In genomic region chr20:36761125-36761524, GRCh38 we compare ENCODE assay signal across 19 cellular contexts. TPM values are rescaled to one million over a fixed set of nuclear protein-coding genes. Genes with fewer than 3 reads are reported as not detected.
DNase-seq lines count a peak whose midpoint lies in the region; ATAC-seq, FAIRE-seq and TF ChIP-seq lines count a peak whose summit lies in the region.
"Had no signal": no experiment of that assay in that cellular context is flagged by ENCODE, and none has a peak within 500 bp of the region (broad histone marks: within the 10 kb centered on the region; RNA-seq: fewer than 3 reads in every experiment).

No MANE protein-coding gene starts in this region.

- no peaks in the 10 kb centered on the region for H3K9me3 Mint-ChIP-seq in T-helper 2 cell treated with Interferon-gamma antibody and Interleukin-4, amounts not matched to agents 5 μg/mL and 100 μg/mL, for 36 hours
- H3K9me3 Mint-ChIP-seq in nephron progenitor cell: no peaks in the 10 kb centered on the region
- H3K9me3 Mint-ChIP-seq: CD4-positive, CD25-positive, alpha-beta regulatory T cell had no signal

- no peak for FAIRE-seq in GM12892 (lab: Jason Lieb, UNC)
- FAIRE-seq: GM19239 had no signal

- 0 out of 2 replicates have a peak, but pooled peaks cover 3% of the 10 kb centered on the region for H3K36me3 ChIP-seq in IMR-90 (ENCODE audit: control insufficient read depth, insufficient read depth, low read length)
- peaks cover 21% of the 10 kb centered on the region; the same call in 1 of the 2 replicates for H3K36me3 ChIP-seq in PC-3 (ENCODE audit: low read depth, low read length)

- peaks cover 14% of the 10 kb centered on the region for H3K4me1 Mint-ChIP-seq in T-helper 2 cell treated with Interferon-gamma antibody and Interleukin-4, amounts not matched to agents 5 μg/mL and 100 μg/mL, for 36 hours (ENCODE audit: low read depth)
- H3K4me1 Mint-ChIP-seq in nephron progenitor cell: no peaks in the 10 kb centered on the region

- H3K23ac ChIP-seq in IMR-90 (ENCODE audit: low read depth, low read length): no peak overlapping the region

- H3K4me2 ChIP-seq in IMR-90 (ENCODE audit: low read depth, low read length) (no peak overlapping the region), PC-3 (ENCODE audit: low read length) (no peak overlapping the region)
- H3K4me2 ChIP-seq: KMS-11 had no signal

- no peak overlapping the region for H2BK120ac ChIP-seq in IMR-90 (ENCODE audit: low read depth, low read length)

- H3K9me3 ChIP-seq in IMR-90 (ENCODE audit: control insufficient read depth, insufficient read depth, low read length): no peaks in the 10 kb centered on the region
- H3K9me3 ChIP-seq in PC-3 (ENCODE audit: low read length): no peaks in the 10 kb centered on the region

- no peak for TF ChIP-seq RAD21 in IMR-90 (IDR thresholded peaks at IDR 0.05; ENCODE audit: low read length)

- peaks cover 27% of the 10 kb centered on the region for H3K36me3 Mint-ChIP-seq in T-helper 2 cell treated with Interferon-gamma antibody and Interleukin-4, amounts not matched to agents 5 μg/mL and 100 μg/mL, for 36 hours (ENCODE audit: low read depth)
- H3K36me3 Mint-ChIP-seq in nephron progenitor cell (ENCODE audit: low read depth): peaks cover 18% of the 10 kb centered on the region

- H3K9me2 ChIP-seq in PC-3 (replicated peaks; ENCODE audit: low read length): no peaks in the 10 kb centered on the region

- no peak overlapping the region for H4K8ac ChIP-seq in IMR-90 (ENCODE audit: low read depth in 2 of 2, low read length in 2 of 2)

- H2AK5ac ChIP-seq in IMR-90 (ENCODE audit: low read depth, low read length): no peak overlapping the region

- BruUV-seq in IMR-90 (replicated peaks; lab: Mats Ljungman, UMichigan): no TSS peak
- BruUV-seq in PC-3 (replicated peaks; lab: Mats Ljungman, UMichigan): no TSS peak

- H3K56ac ChIP-seq in IMR-90 (ENCODE audit: extremely low read depth, insufficient read depth, low read length): no peak overlapping the region

- no peaks in the 10 kb centered on the region for H3K79me1 ChIP-seq in IMR-90 (ENCODE audit: low read depth in 1 of 2, low read length in 2 of 2)

- TF ChIP-seq POLR2A in IMR-90 (IDR thresholded peaks at IDR 0.05; ENCODE audit: low read depth, low read length) (no peak), GM12892 (IDR thresholded peaks at IDR 0.05; ENCODE audit: low read depth, low read length) (no peak)

- dilution Hi-C loops in IMR-90 (cut with HindIII; ENCODE audit: low sequenced_read_pairs, unreplicated experiment): no loop called here

- no peak overlapping the region for H2BK15ac ChIP-seq in IMR-90 (ENCODE audit: low read depth, low read length)

- CTCF ChIA-PET in IMR-90 (lab: Yijun Ruan, JAX): interaction anchor here (0.7 kb wide), 1 partner anchor 45 kb away, joined by 3 read pairs; no protein-coding TSS in a partner anchor
- CTCF ChIA-PET in PC-3 (lab: Charles Lee): no interaction called here

- H4K5ac ChIP-seq in IMR-90 (ENCODE audit: low read depth, low read length): no peak overlapping the region

- no peaks in the 10 kb centered on the region for H3K27me3 Mint-ChIP-seq in T-helper 2 cell treated with Interferon-gamma antibody and Interleukin-4, amounts not matched to agents 5 μg/mL and 100 μg/mL, for 36 hours (ENCODE audit: low read depth)
- H3K27me3 Mint-ChIP-seq in nephron progenitor cell (ENCODE audit: low read depth, poor library complexity): no peaks in the 10 kb centered on the region
- H3K27me3 Mint-ChIP-seq: CD4-positive, CD25-positive, alpha-beta regulatory T cell had no signal

- H2BK5ac ChIP-seq in IMR-90 (ENCODE audit: low read depth, low read length, poor library complexity, severe bottlenecking): no peak overlapping the region

- H3K14ac ChIP-seq in IMR-90 (replicated peaks; ENCODE audit: low read depth, low read length): no peak overlapping the region

- in situ Hi-C loops in IMR-90 (cut with MboI; ENCODE audit: low sequenced_read_pairs): no loop called here

- ATAC-seq in IMR-90 (ENCODE audit: low read depth) (no peak), PC-3 (no peak)
- ATAC-seq: HCT116, SK-N-SH treated with all-trans-retinoic acid at 6 μM for 48 hours had no signal

- no peak overlapping the region for H3K4me3 ChIP-seq in IMR-90 (ENCODE audit: insufficient read depth, low read depth, low read length)
- H3K4me3 ChIP-seq in PC-3 (ENCODE audit: low read length): no peak overlapping the region

- H3K9ac ChIP-seq in IMR-90 (ENCODE audit: low read depth, low read length) (no peak overlapping the region), PC-3 (ENCODE audit: low read length) (no peak overlapping the region)
- H3K9ac ChIP-seq: KMS-11 had no signal

- H4K91ac ChIP-seq in IMR-90 (ENCODE audit: insufficient read depth, low read depth, low read length): no peak overlapping the region

- no peak overlapping the region for H2BK20ac ChIP-seq in IMR-90 (ENCODE audit: low read depth, low read length)

- H3F3A ChIP-seq in PC-3 (ENCODE audit: low read length, unreplicated experiment): no peaks in the 10 kb centered on the region

- intact Hi-C loops in IMR-90 (cut with micrococcal nuclease): no loop called here
- intact Hi-C loops in PC-3 (cut with micrococcal nuclease): no loop called here

- no peak overlapping the region for H3K18ac ChIP-seq in IMR-90 (ENCODE audit: low read depth, low read length)

- no peaks in the 10 kb centered on the region for H3K79me2 ChIP-seq in PC-3 (ENCODE audit: low read length)

- H3K4ac ChIP-seq in IMR-90 (ENCODE audit: low read depth, low read length): no peak overlapping the region

- H3K27ac ChIP-seq in 22Rv1 (0 out of 2 replicates have a peak overlapping the region, but pooled peaks have one; percentile 7), IMR-90 (ENCODE audit: insufficient read depth, low read length) (no peak overlapping the region), PC-3 (ENCODE audit: low read length) (no peak overlapping the region)
- H3K27ac ChIP-seq: KMS-11 had no signal

- TF ChIP-seq CTCF in 22Rv1 (IDR thresholded peaks at IDR 0.05) (no peak), IMR-90 (conservative IDR thresholded peaks at IDR 0.05; ENCODE audit: low read depth, low read length) (no peak), nephron progenitor cell (IDR thresholded peaks at IDR 0.05) (no peak), PC-3 (conservative IDR thresholded peaks at IDR 0.05; ENCODE audit: low read depth, low read length) (no peak)

- WGBS in IMR-90 (ENCODE audit: extremely low coverage in 2 of 2, insufficient read length in 1 of 2), 2 experiments: no CpG with 5 or more reads among the region's 4 CpGs

- no peaks in the 10 kb centered on the region for H3K27me3 ChIP-seq in IMR-90 (ENCODE audit: control insufficient read depth, insufficient read depth, low read length)
- no peaks in the 10 kb centered on the region for H3K27me3 ChIP-seq in PC-3 (ENCODE audit: low read length)

- peak overlapping the region; percentile 43 for H3K27ac Mint-ChIP-seq in T-helper 2 cell treated with Interferon-gamma antibody and Interleukin-4, amounts not matched to agents 5 μg/mL and 100 μg/mL, for 36 hours
- H3K27ac Mint-ChIP-seq in nephron progenitor cell: peak overlapping the region; percentile 26

- H2AK9ac ChIP-seq in IMR-90 (replicated peaks; ENCODE audit: low read depth, low read length, poor library complexity): no peak overlapping the region

- H3K4me1 ChIP-seq in IMR-90 (ENCODE audit: control insufficient read depth, insufficient read depth, low read length) (no peaks in the 10 kb centered on the region), PC-3 (ENCODE audit: insufficient read depth, low read length) (no peaks in the 10 kb centered on the region)

- H3K4me3 Mint-ChIP-seq in T-helper 2 cell treated with Interferon-gamma antibody and Interleukin-4, amounts not matched to agents 5 μg/mL and 100 μg/mL, for 36 hours: no peak overlapping the region
- no peak overlapping the region for H3K4me3 Mint-ChIP-seq in nephron progenitor cell
- H3K4me3 Mint-ChIP-seq: CD4-positive, CD25-positive, alpha-beta regulatory T cell had no signal

- H2AFZ ChIP-seq in IMR-90 (replicated peaks; ENCODE audit: low read length, poor library complexity) (no peak overlapping the region), PC-3 (ENCODE audit: low read length) (no peak overlapping the region)

- H3K9me1 ChIP-seq in IMR-90 (ENCODE audit: insufficient read depth, low read length): no peaks in the 10 kb centered on the region

- DNase-seq in T-helper 2 cell treated with Interferon-gamma antibody and Interleukin-4, amounts not matched to agents 5 μg/mL and 100 μg/mL, for 36 hours (ENCODE audit: low spot score): no peak
- no peak for DNase-seq in T-helper 2 cell
- DNase-seq in IMR-90: no peak
- no peak for DNase-seq in nephron progenitor cell
- DNase-seq in DMS53 treated with DMSO at 0.1 percent for 48 hours (lab: John Stamatoyannopoulos, UW; ENCODE audit: unreplicated experiment): no peak
- DNase-seq in GM12892 (ENCODE audit: insufficient read length): no peak
- no peak for DNase-seq in PC-3
- DNase-seq: 8988T; CD4-positive, CD25-positive, alpha-beta regulatory T cell; DMS53; NCI-H1105; NCI-H1694 treated with DMSO at 0.1 percent for 48 hours; NCI-H69; Right ventricle myocardium superior had no signal

- H4K20me1 ChIP-seq in IMR-90 (ENCODE audit: insufficient read depth, low read length) (no peaks in the 10 kb centered on the region), PC-3 (ENCODE audit: low read length) (no peaks in the 10 kb centered on the region)

- POLR2A ChIA-PET in IMR-90 (lab: Charles Lee; ENCODE audit: unreplicated experiment): no interaction called here
- POLR2A ChIA-PET in PC-3 (lab: Charles Lee; ENCODE audit: unreplicated experiment): no interaction called here

TF ChIP-seq in IMR-90, 13 proteins besides CTCF, POLR2A, EP300 and RAD21:
- peak; percentile 91 for TF ChIP-seq NFE2L2 (IDR thresholded peaks at IDR 0.05; ENCODE audit: low read depth, low read length)
- peak; percentile 71 for TF ChIP-seq MAFK (IDR thresholded peaks at IDR 0.05; ENCODE audit: low read depth, low read length)
- no peak for TF ChIP-seq USF2 (IDR thresholded peaks at IDR 0.05; ENCODE audit: low read depth, low read length)
TF ChIP-seq in IMR-90: peak in this region for 2.

RNA-seq across cellular contexts. Expression of gene DSN1, which starts 12.4 kb away (rescaled TPM):
- 16.3 and 18.3 TPM in 2 replicates for total RNA-seq in IMR-90 (2012; rRNA removed)
- 9.4 and 10.5 TPM in 2 replicates for polyA plus RNA-seq in IMR-90 (2012; rRNA removed)
- polyA plus RNA-seq in IMR-90 (2012; cell fraction: cytosol; rRNA removed): 2.9 and 5.5 TPM in 2 replicates
- polyA plus RNA-seq in IMR-90 (2012; cell fraction: nucleus; rRNA removed; ENCODE audit: low replicate concordance): 3.2 and 10.1 TPM in 2 replicates
- polyA plus RNA-seq in GM12892 (2012; ENCODE audit: missing spikeins): 20.4 TPM
- total RNA-seq in PC-3 (2014; rRNA removed): 36.3 and 39.8 TPM in 2 replicates

RNA-seq across cellular contexts. Expression of gene NDRG3, which starts 15.2 kb away (rescaled TPM):
- total RNA-seq in IMR-90 (2012; rRNA removed) (31.9 and 34.2 TPM in 2 replicates), PC-3 (2014; rRNA removed) (27.0 and 30.1 TPM in 2 replicates)
- 22.0 and 24.8 TPM in 2 replicates for polyA plus RNA-seq in IMR-90 (2012; rRNA removed)
- polyA plus RNA-seq in IMR-90 (2012; cell fraction: cytosol; rRNA removed): 12.3 and 14.3 TPM in 2 replicates
- 6.6 and 23.1 TPM in 2 replicates for polyA plus RNA-seq in IMR-90 (2012; cell fraction: nucleus; rRNA removed; ENCODE audit: low replicate concordance)
- 20.0 TPM for polyA plus RNA-seq in GM12892 (2012; ENCODE audit: missing spikeins)
